ENCODE assay signal across 8 cellular contexts in the genomic region with DNA sequence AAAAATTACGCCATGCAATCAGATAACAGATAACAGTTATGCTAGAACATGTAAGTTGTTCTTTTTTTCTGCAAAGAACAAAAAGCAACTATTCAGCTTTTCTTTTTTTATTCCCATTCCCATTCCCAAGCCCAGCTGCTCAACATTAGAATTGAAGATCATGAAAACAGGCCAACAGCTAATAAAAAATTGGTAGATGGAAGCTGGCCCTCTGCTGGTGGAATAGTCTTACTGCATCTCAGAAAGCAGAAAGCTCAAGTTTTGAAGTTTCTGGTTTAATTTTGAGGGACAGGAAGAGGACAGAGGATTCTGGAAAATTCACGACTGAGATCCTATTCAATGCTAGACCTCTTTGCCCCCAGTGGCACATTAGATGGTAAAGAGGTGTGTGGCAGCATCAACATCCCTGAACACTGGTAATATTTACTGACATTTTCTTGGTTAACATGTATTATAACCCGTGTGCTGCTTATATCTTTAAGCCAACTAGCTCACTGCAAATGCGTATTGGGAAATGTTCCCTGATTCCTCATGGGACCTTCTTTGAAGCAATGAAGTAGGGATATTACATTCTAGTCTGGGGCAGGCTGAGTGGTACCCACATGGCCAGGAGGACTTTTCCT.
DNase-seq lines count a peak whose midpoint lies in the region; ATAC-seq, FAIRE-seq and TF ChIP-seq lines count a peak whose summit lies in the region.

No MANE protein-coding gene starts in this region.

- CTCF ChIA-PET in A549 (lab: Yijun Ruan, JAX): interaction anchor here (0.6 to 2.5 kb wide), 13 partner anchors 10 to 1193 kb away, joined by 3 to 8 read pairs (median 4); no protein-coding TSS in a partner anchor

- peak; percentile 36 to 44; a peak in 2 of 5 replicates for TF ChIP-seq RAD21 in A549 (conservative IDR thresholded peaks at IDR 0.05 in 1 of 2, IDR thresholded peaks at IDR 0.05 in 1 of 2)

- no peak for FAIRE-seq in A549 (lab: Jason Lieb, UNC)

- no peak overlapping the region for H3K4me3 Mint-ChIP-seq in endodermal cell
- no peak overlapping the region for H3K4me3 Mint-ChIP-seq in progenitor cell of endocrine pancreas (ENCODE audit: low read depth)

- no peak overlapping the region for H3K4me2 ChIP-seq in A549

- 27% methylated on average over 4 of the region's 4 CpGs for WGBS in A549 (ENCODE audit: missing lambda C conversion rate)
- WGBS in endodermal cell (ENCODE audit: insufficient coverage in 1 of 2, insufficient read length in 1 of 2), 2 experiments: 53 to 62% methylated on average over 3 of the region's 4 CpGs
- WGBS in aorta, 2 donors: 47 to 49% methylated on average over 4 of the region's 4 CpGs

- H3K27me3 Mint-ChIP-seq in endodermal cell (ENCODE audit: insufficient read depth): peaks cover 38% of the 10 kb centered on the region
- H3K27me3 Mint-ChIP-seq in progenitor cell of endocrine pancreas: peaks cover 80% of the 10 kb centered on the region

- H3K36me3 Mint-ChIP-seq in endodermal cell (ENCODE audit: low read depth) (no peaks in the 10 kb centered on the region), progenitor cell of endocrine pancreas (ENCODE audit: insufficient read depth) (no peaks in the 10 kb centered on the region)

- intact Hi-C loops in aorta (cut with DNase I): loop anchor here in 1 of 2 donors (2.0 kb wide), 1 partner anchor 20 kb away; no protein-coding TSS in a partner anchor

- no peaks in the 10 kb centered on the region for H3K4me1 ChIP-seq in A549
- peaks cover 5% of the 10 kb centered on the region for H3K4me1 ChIP-seq in endodermal cell (ENCODE audit: control insufficient read depth, insufficient read depth, low read length)
- no peaks in the 10 kb centered on the region for H3K4me1 ChIP-seq in aorta (ENCODE audit: control insufficient read depth in 1 of 2, insufficient read depth in 2 of 2, low read length in 2 of 2)

- DNase-seq in A549 (ENCODE audit: low read depth in 1 of 2, low spot score in 1 of 2) (no peak), GM10266 (ENCODE audit: extremely low spot score) (no peak), NCI-H69 (lab: John Stamatoyannopoulos, UW) (peak; percentile 31), endodermal cell (no peak), progenitor cell of endocrine pancreas (ENCODE audit: low spot score, unreplicated experiment) (no peak), aorta (no peak)

- no peak overlapping the region for H3K4me3 ChIP-seq in A549
- H3K4me3 ChIP-seq in endodermal cell (ENCODE audit: low read length): no peak overlapping the region
- H3K4me3 ChIP-seq in aorta (ENCODE audit: low read length in 2 of 2): no peak overlapping the region

- H3K27me3 ChIP-seq in endodermal cell (ENCODE audit: control insufficient read depth, insufficient read depth, low read length, poor library complexity, severe bottlenecking) (peaks cover 36% of the 10 kb centered on the region), aorta (ENCODE audit: control insufficient read depth in 1 of 2, insufficient read depth in 2 of 2, low read length in 1 of 2) (peaks cover 0 to 3% of the 10 kb centered on the region in 2 donors)

- H3K4me1 Mint-ChIP-seq in endodermal cell (peaks cover 10% of the 10 kb centered on the region), progenitor cell of endocrine pancreas (ENCODE audit: low read depth) (peaks cover 18% of the 10 kb centered on the region)

- ATAC-seq in A549 (no peak), GM19395 (IDR thresholded peaks at IDR 0.05; ENCODE audit: unreplicated experiment) (no peak), GM18873 (IDR thresholded peaks at IDR 0.05; ENCODE audit: low FRiP score, unreplicated experiment) (no peak), aorta (ENCODE audit: low FRiP score) (no peak)

- no peaks in the 10 kb centered on the region for H3K36me3 ChIP-seq in endodermal cell (ENCODE audit: control insufficient read depth, insufficient read depth, low read length)
- no peaks in the 10 kb centered on the region for H3K36me3 ChIP-seq in aorta (ENCODE audit: control insufficient read depth in 1 of 2, insufficient read depth in 2 of 2, low read length in 1 of 2)

- TF ChIP-seq CTCF in A549 (IDR thresholded peaks at IDR 0.05) (peak; percentile 51), GM10266 (IDR thresholded peaks at IDR 0.05; ENCODE audit: control insufficient read depth, insufficient read depth, low read depth, missing control alignments) (peak; percentile 72), endodermal cell (conservative IDR thresholded peaks at IDR 0.05) (peak; percentile 93), progenitor cell of endocrine pancreas (IDR thresholded peaks at IDR 0.05; ENCODE audit: unreplicated experiment) (peak; percentile 87)

- TF ChIP-seq POLR2A in A549 (IDR thresholded peaks at IDR 0.05; ENCODE audit: low read length): no peak

- no peaks in the 10 kb centered on the region for H3K9me3 ChIP-seq in A549
- no peaks in the 10 kb centered on the region for H3K9me3 ChIP-seq in endodermal cell (ENCODE audit: control insufficient read depth, low read length)
- no peaks in the 10 kb centered on the region for H3K9me3 ChIP-seq in aorta (ENCODE audit: control insufficient read depth, low read length)

- H3K27ac Mint-ChIP-seq in endodermal cell (no peak overlapping the region), progenitor cell of endocrine pancreas (no peak overlapping the region)

- H3K27ac ChIP-seq in A549 (no peak overlapping the region), endodermal cell (ENCODE audit: low read depth, low read length) (no peak overlapping the region), aorta (ENCODE audit: low read depth in 1 of 2, low read length in 2 of 2) (no peak overlapping the region)

- no peak for TF ChIP-seq EP300 in A549 (IDR thresholded peaks at IDR 0.05)

- H3K9me3 Mint-ChIP-seq in endodermal cell (no peaks in the 10 kb centered on the region), progenitor cell of endocrine pancreas (ENCODE audit: low read depth) (no peaks in the 10 kb centered on the region)

- H3K9ac ChIP-seq in endodermal cell (ENCODE audit: extremely low read depth, low read length, poor library complexity, severe bottlenecking): no peak overlapping the region

- POLR2A ChIA-PET in A549 (lab: Yijun Ruan, JAX): no interaction called here

TF ChIP-seq in A549, 52 proteins besides CTCF, POLR2A, EP300 and RAD21:
- TF ChIP-seq JUNB (IDR thresholded peaks at IDR 0.05): no peak
- TF ChIP-seq SMC3 (IDR thresholded peaks at IDR 0.05): peak; percentile 45; the same call in 2 of the 3 replicates
